Comparison of ENCODE assay signal across 16 cellular contexts in the genomic region with DNA sequence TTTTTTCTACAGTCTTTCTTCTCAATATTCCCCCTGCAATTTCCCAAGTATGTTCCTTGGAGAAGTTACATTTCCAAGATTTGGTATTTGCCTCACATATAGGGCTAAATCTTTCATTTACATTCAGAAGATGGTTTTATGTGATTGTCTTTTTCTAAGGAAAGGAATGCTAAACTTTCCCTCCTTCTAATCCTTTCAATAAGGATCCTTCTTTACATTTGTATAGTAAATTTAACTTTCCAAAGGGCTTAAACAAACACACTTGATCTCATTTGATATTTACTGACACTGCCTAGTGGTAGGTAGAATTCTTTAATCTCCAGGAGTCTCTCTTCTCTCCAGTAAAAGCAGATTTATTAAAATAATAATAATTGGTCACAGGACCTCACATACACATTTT.
DNase-seq lines count a peak whose midpoint lies in the region; ATAC-seq and TF ChIP-seq lines count a peak whose summit lies in the region.
"Had no signal": no experiment of that assay in that cellular context is flagged by ENCODE, and none has a peak within 500 bp of the region (broad histone marks: within the 10 kb centered on the region; RNA-seq: fewer than 3 reads in every experiment).

No MANE protein-coding gene starts in this region.

- H3K27ac ChIP-seq in HUES48 (ENCODE audit: low read depth, low read length), result peak overlapping the region; percentile 62
- H3K27ac ChIP-seq in iPS-18a (ENCODE audit: low read length), result no peak overlapping the region
- no peak overlapping the region for H3K27ac ChIP-seq in tibial nerve
- H3K27ac ChIP-seq: BLaER1 treated with 17β-estradiol and CSF1 and Interleukin-3, amounts not matched to agents 10 nM and 100 nM; HL-60; KMS-11 had no signal

- peaks cover 93% of the 10 kb centered on the region for H3K27me3 Mint-ChIP-seq in WTC11 (ENCODE audit: low read depth)
- no peaks in the 10 kb centered on the region for H3K27me3 Mint-ChIP-seq in activated CD4-positive, alpha-beta memory T cell treated with anti-CD3 and anti-CD28 coated beads, Interleukin-2, amount 10 ng/mL, durations not matched to agents 7 days and 5 days

- peak overlapping the region; percentile 40 for H3K4me3 ChIP-seq in HUES48 (ENCODE audit: low read depth, low read length)
- H3K4me3 ChIP-seq in iPS-18a (ENCODE audit: low read length), result peak overlapping the region; percentile 19
- no peak overlapping the region for H3K4me3 ChIP-seq in tibial nerve
- H3K4me3 ChIP-seq: BLaER1 treated with 17β-estradiol and CSF1 and Interleukin-3, amounts not matched to agents 10 nM and 100 nM; HAP-1 had no signal

- H3K36me3 ChIP-seq in HUES48 (ENCODE audit: control insufficient read depth, insufficient read depth, low read length), result no peaks in the 10 kb centered on the region
- H3K36me3 ChIP-seq in iPS-18a (ENCODE audit: control insufficient read depth, low read depth, low read length), result no peaks in the 10 kb centered on the region
- no peaks in the 10 kb centered on the region for H3K36me3 ChIP-seq in tibial nerve
- H3K36me3 ChIP-seq: BLaER1 treated with 17β-estradiol and CSF1 and Interleukin-3, amounts not matched to agents 10 nM and 100 nM; HAP-1 had no signal

- DNase-seq in WTC11 (ENCODE audit: low spot score), result no peak
- DNase-seq in activated CD4-positive, alpha-beta memory T cell treated with anti-CD3 and anti-CD28 coated beads, Interleukin-2, amount 10 ng/mL, durations not matched to agents 7 days and 5 days, result no peak
- DNase-seq in retina, result no peak
- DNase-seq in D341Med (ENCODE audit: low spot score), result no peak
- DNase-seq in tibial nerve (ENCODE audit: low spot score in 2 of 2), result no peak
- DNase-seq: Calu3; CD8-positive, alpha-beta T cell; GDM1; GOT3 had no signal

- H3K27me3 ChIP-seq in HUES48 (ENCODE audit: control insufficient read depth, insufficient read depth, low read length), result peaks cover 49% of the 10 kb centered on the region
- peaks cover 67% of the 10 kb centered on the region for H3K27me3 ChIP-seq in iPS-18a (ENCODE audit: control insufficient read depth, insufficient read depth, low read length)
- no peaks in the 10 kb centered on the region for H3K27me3 ChIP-seq in tibial nerve
- H3K27me3 ChIP-seq: BLaER1 treated with 17β-estradiol and CSF1 and Interleukin-3, amounts not matched to agents 10 nM and 100 nM had no signal

- no peak overlapping the region for H3K9ac ChIP-seq in HUES48 (ENCODE audit: low read depth, low read length)
- H3K9ac ChIP-seq in iPS-18a (ENCODE audit: low read length), result no peak overlapping the region
- H3K9ac ChIP-seq: BLaER1 treated with 17β-estradiol and CSF1 and Interleukin-3, amounts not matched to agents 10 nM and 100 nM; KMS-11 had no signal

- no peaks in the 10 kb centered on the region for H3K9me3 Mint-ChIP-seq in WTC11
- H3K9me3 Mint-ChIP-seq in activated CD4-positive, alpha-beta memory T cell treated with anti-CD3 and anti-CD28 coated beads, Interleukin-2, amount 10 ng/mL, durations not matched to agents 7 days and 5 days, result no peaks in the 10 kb centered on the region
- H3K9me3 Mint-ChIP-seq: CD8-positive, alpha-beta T cell had no signal

- TF ChIP-seq POLR2A in tibial nerve (IDR thresholded peaks at IDR 0.05), result no peak

- peak overlapping the region; percentile 11 for H3K4me3 Mint-ChIP-seq in WTC11
- H3K4me3 Mint-ChIP-seq in activated CD4-positive, alpha-beta memory T cell treated with anti-CD3 and anti-CD28 coated beads, Interleukin-2, amount 10 ng/mL, durations not matched to agents 7 days and 5 days, result no peak overlapping the region
- H3K4me3 Mint-ChIP-seq: B cell; CD8-positive, alpha-beta T cell had no signal

- peaks cover 59% of the 10 kb centered on the region for H3K4me1 ChIP-seq in HUES48 (ENCODE audit: control insufficient read depth, insufficient read depth, low read length)
- H3K4me1 ChIP-seq in iPS-18a (ENCODE audit: control insufficient read depth, low read depth, low read length), result peaks cover 63% of the 10 kb centered on the region
- H3K4me1 ChIP-seq in tibial nerve, result peaks cover 0 to 10% (median under 1%) of the 10 kb centered on the region in 4 donors
- H3K4me1 ChIP-seq: BLaER1 treated with 17β-estradiol and CSF1 and Interleukin-3, amounts not matched to agents 10 nM and 100 nM; HAP-1 had no signal

- no peaks in the 10 kb centered on the region for H3K9me3 ChIP-seq in HUES48 (ENCODE audit: control insufficient read depth, insufficient read depth, low read length)
- no peaks in the 10 kb centered on the region for H3K9me3 ChIP-seq in iPS-18a (ENCODE audit: control insufficient read depth, low read depth, low read length)
- no peaks in the 10 kb centered on the region for H3K9me3 ChIP-seq in tibial nerve
- H3K9me3 ChIP-seq: BLaER1 treated with 17β-estradiol and CSF1 and Interleukin-3, amounts not matched to agents 10 nM and 100 nM; HAP-1 had no signal

- H3K27ac Mint-ChIP-seq in WTC11, result peak overlapping the region; percentile 1; the same call in 1 of the 2 replicates
- H3K27ac Mint-ChIP-seq in activated CD4-positive, alpha-beta memory T cell treated with anti-CD3 and anti-CD28 coated beads, Interleukin-2, amount 10 ng/mL, durations not matched to agents 7 days and 5 days, result no peak overlapping the region
- H3K27ac Mint-ChIP-seq: B cell; CD8-positive, alpha-beta T cell had no signal

- H3K36me3 Mint-ChIP-seq in WTC11, result no peaks in the 10 kb centered on the region
- no peaks in the 10 kb centered on the region for H3K36me3 Mint-ChIP-seq in activated CD4-positive, alpha-beta memory T cell treated with anti-CD3 and anti-CD28 coated beads, Interleukin-2, amount 10 ng/mL, durations not matched to agents 7 days and 5 days (ENCODE audit: low read depth)
- H3K36me3 Mint-ChIP-seq: CD8-positive, alpha-beta T cell had no signal

- TF ChIP-seq CTCF in WTC11 (IDR thresholded peaks at IDR 0.05) (no peak), tibial nerve (IDR thresholded peaks at IDR 0.05) (no peak)

- POLR2A ChIA-PET in WTC11 (lab: Charles Lee), result no interaction called here
- POLR2A ChIA-PET in activated CD4-positive, alpha-beta memory T cell treated with anti-CD3 and anti-CD28 coated beads, Interleukin-2, amount 10 ng/mL, durations not matched to agents 7 days and 5 days (lab: Charles Lee), result no interaction called here

- CTCF ChIA-PET in WTC11 (lab: Charles Lee), result interaction anchor here (1.0 kb wide), 1 partner anchor 355 kb away, joined by 4 read pairs; no protein-coding TSS in a partner anchor
- CTCF ChIA-PET in activated CD4-positive, alpha-beta memory T cell treated with anti-CD3 and anti-CD28 coated beads, Interleukin-2, amount 10 ng/mL, durations not matched to agents 7 days and 5 days (lab: Charles Lee), result no interaction called here

- TF ChIP-seq EP300 in tibial nerve (IDR thresholded peaks at IDR 0.05), result no peak

- H3K4me1 Mint-ChIP-seq in WTC11, result peaks cover 57% of the 10 kb centered on the region
- no peaks in the 10 kb centered on the region for H3K4me1 Mint-ChIP-seq in activated CD4-positive, alpha-beta memory T cell treated with anti-CD3 and anti-CD28 coated beads, Interleukin-2, amount 10 ng/mL, durations not matched to agents 7 days and 5 days
- H3K4me1 Mint-ChIP-seq: B cell had no signal

- peak; percentile 60 for ATAC-seq in WTC11
- ATAC-seq: CD8-positive, alpha-beta T cell had no signal

TF ChIP-seq in WTC11, 78 proteins besides CTCF, POLR2A, EP300 and RAD21 (continues in another document):
- TF ChIP-seq ZNF416 (CRISPR knock-in tag; IDR thresholded peaks at IDR 0.05), result no peak
- TF ChIP-seq NR2C2 (CRISPR knock-in tag; IDR thresholded peaks at IDR 0.05), result no peak
- TF ChIP-seq HMGA2 (CRISPR knock-in tag; IDR thresholded peaks at IDR 0.05), result no peak
- TF ChIP-seq, protein P1, sequence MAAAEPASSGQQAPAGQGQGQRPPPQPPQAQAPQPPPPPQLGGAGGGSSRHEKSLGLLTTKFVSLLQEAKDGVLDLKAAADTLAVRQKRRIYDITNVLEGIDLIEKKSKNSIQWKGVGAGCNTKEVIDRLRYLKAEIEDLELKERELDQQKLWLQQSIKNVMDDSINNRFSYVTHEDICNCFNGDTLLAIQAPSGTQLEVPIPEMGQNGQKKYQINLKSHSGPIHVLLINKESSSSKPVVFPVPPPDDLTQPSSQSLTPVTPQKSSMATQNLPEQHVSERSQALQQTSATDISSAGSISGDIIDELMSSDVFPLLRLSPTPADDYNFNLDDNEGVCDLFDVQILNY (CRISPR knock-in tag; IDR thresholded peaks at IDR 0.05), result no peak
- no peak for TF ChIP-seq NFYB (CRISPR knock-in tag; conservative IDR thresholded peaks at IDR 0.05; ENCODE audit: low read depth)
- TF ChIP-seq, protein P2, sequence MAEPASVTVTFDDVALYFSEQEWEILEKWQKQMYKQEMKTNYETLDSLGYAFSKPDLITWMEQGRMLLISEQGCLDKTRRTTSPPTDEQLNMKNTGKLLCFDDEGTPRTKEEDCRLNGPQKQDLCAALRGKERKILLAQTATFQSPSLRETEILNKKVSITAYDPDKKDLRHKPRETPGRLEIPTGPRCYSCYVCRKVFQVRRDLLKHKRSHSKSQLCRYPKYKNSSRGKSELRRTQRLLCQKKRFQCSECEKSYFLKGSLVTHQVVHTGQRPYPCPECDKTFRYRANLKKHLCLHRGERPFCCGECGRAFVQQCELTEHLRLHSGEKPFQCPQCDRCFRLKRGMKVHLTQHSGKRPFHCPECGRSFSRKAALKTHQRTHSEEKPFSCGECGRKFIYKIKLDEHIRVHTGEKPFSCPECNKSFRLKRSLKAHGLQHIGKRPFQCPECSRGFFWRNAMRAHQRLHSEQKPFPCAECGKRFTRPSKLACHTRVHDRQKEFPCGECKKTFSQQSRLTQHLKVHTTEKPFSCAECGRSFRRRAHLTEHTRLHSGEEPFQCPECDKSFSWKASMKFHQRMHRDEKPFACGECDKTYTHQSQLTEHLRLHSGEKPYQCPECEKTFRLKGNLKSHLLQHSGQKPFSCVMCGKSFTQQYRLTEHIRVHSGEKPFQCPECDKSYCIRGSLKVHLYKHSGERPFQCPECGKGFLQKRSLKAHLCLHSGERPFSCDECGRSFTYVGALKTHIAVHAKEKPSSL (CRISPR knock-in tag; conservative IDR thresholded peaks at IDR 0.05), result no peak
- TF ChIP-seq, protein P3, sequence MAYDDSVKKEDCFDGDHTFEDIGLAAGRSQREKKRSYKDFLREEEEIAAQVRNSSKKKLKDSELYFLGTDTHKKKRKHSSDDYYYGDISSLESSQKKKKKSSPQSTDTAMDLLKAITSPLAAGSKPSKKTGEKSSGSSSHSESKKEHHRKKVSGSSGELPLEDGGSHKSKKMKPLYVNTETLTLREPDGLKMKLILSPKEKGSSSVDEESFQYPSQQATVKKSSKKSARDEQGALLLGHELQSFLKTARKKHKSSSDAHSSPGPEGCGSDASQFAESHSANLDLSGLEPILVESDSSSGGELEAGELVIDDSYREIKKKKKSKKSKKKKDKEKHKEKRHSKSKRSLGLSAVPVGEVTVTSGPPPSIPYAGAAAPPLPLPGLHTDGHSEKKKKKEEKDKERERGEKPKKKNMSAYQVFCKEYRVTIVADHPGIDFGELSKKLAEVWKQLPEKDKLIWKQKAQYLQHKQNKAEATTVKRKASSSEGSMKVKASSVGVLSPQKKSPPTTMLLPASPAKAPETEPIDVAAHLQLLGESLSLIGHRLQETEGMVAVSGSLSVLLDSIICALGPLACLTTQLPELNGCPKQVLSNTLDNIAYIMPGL (CRISPR knock-in tag; IDR thresholded peaks at IDR 0.05), result no peak
- TF ChIP-seq SMAD3 (CRISPR knock-in tag; IDR thresholded peaks at IDR 0.05; ENCODE audit: borderline replicate concordance), result no peak
- TF ChIP-seq SP1 (CRISPR knock-in tag; conservative IDR thresholded peaks at IDR 0.05), result no peak

Comparison
In these comparisons a context has a peak if more than half of its experiments do, and no peak if none do; other contexts are left out.
1. H3K4me3 ChIP-seq: peak in HUES48 (single experiment) and iPS-18a (single experiment); none in tibial nerve (0 of 4).